ENCODE assay signal across 19 cellular contexts in the genomic region with DNA sequence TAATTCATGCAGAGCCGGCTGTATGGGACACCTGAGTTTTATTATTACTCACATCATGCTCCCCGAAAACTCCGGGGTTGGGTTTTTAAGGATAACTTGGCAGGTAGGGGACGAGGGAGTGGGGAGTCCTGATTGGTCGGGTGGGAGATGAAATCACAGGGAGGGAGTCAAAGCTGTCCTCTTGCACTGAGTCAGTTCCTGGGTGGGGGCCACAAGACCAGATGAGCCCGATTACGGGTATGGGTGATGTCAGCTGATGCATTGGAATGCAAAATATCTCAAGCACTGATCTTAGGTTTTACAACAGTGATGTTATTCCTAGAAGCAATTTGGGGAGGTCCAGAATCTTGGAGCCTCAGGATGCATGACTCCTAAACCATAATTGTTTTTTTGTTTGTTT. TPM values are rescaled to one million over a fixed set of nuclear protein-coding genes. Genes with fewer than 3 reads are reported as not detected.
DNase-seq lines count a peak whose midpoint lies in the region; ATAC-seq, FAIRE-seq and TF ChIP-seq lines count a peak whose summit lies in the region.
"Had no signal": no experiment of that assay in that cellular context is flagged by ENCODE, and none has a peak within 500 bp of the region (broad histone marks: within the 10 kb centered on the region; RNA-seq: fewer than 3 reads in every experiment).

No MANE protein-coding gene starts in this region.

- H3K9me3 Mint-ChIP-seq in stimulated activated naive B cell treated with anti-CD40 and anti-IgM and Interleukin-4, amounts not matched to agents 10 μg/mL and 1 μg/mL and 100 μg/mL, for 72 hours = no peaks in the 10 kb centered on the region
- H3K9me3 Mint-ChIP-seq in CD8-positive, alpha-beta T cell = no peaks in the 10 kb centered on the region
- H3K9me3 Mint-ChIP-seq: natural killer cell had no signal

- peaks cover 4% of the 10 kb centered on the region; the same call in 1 of the 2 replicates for H3K27me3 ChIP-seq in MG63
- H3K27me3 ChIP-seq in HepG2 (ENCODE audit: control insufficient read depth in 1 of 2, insufficient read depth in 2 of 2, low read length in 2 of 2) = no peaks in the 10 kb centered on the region
- H3K27me3 ChIP-seq in CD8-positive, alpha-beta T cell (ENCODE audit: insufficient read depth, low read length) = no peaks in the 10 kb centered on the region
- H3K27me3 ChIP-seq: body of pancreas, uterus had no signal

- TF ChIP-seq CTCF in epithelial cell of esophagus (IDR thresholded peaks at IDR 0.05; ENCODE audit: insufficient read depth, low read depth, low read length, missing control alignments) (no peak), HepG2 (CRISPR knock-in tag; IDR thresholded peaks at IDR 0.05) (no peak)
- TF ChIP-seq CTCF in CD8-positive, alpha-beta T cell (IDR thresholded peaks at IDR 0.05) = no peak

- no peaks in the 10 kb centered on the region for H4K20me1 ChIP-seq in HepG2 (ENCODE audit: insufficient read depth, low read length)

- TF ChIP-seq EP300 in HepG2 (IDR thresholded peaks at IDR 0.05; ENCODE audit: low read depth in 2 of 2, low read length in 2 of 2) (no peak), HepG2 (CRISPR knock-in tag; IDR thresholded peaks at IDR 0.05; ENCODE audit: borderline replicate concordance) (no peak)

- no peaks in the 10 kb centered on the region for H3K36me3 ChIP-seq in MG63
- H3K36me3 ChIP-seq in HepG2 (replicated peaks in 1 of 2; ENCODE audit: control insufficient read depth in 1 of 2, insufficient read depth in 2 of 2, low read length in 2 of 2) = no peaks in the 10 kb centered on the region
- no peaks in the 10 kb centered on the region for H3K36me3 ChIP-seq in CD8-positive, alpha-beta T cell (ENCODE audit: insufficient read depth, low read length)
- H3K36me3 ChIP-seq: uterus had no signal

- H3K4me1 Mint-ChIP-seq in stimulated activated naive B cell treated with anti-CD40 and anti-IgM and Interleukin-4, amounts not matched to agents 10 μg/mL and 1 μg/mL and 100 μg/mL, for 72 hours = peaks cover 6 to 12% of the 10 kb centered on the region in 2 donors
- H3K4me1 Mint-ChIP-seq in CD8-positive, alpha-beta T cell (ENCODE audit: low read depth) = peaks cover 8% of the 10 kb centered on the region

- H3K79me2 ChIP-seq in HepG2 (ENCODE audit: insufficient read depth, low read length) = no peaks in the 10 kb centered on the region

- CTCF ChIA-PET in HepG2 (lab: Yijun Ruan, JAX; ENCODE audit: low intra/inter-chr PET ratio, low total read pairs) = no interaction called here
- CTCF ChIA-PET in CD8-positive, alpha-beta T cell (lab: Charles Lee) = no interaction called here

- TF ChIP-seq POLR2A in HepG2 (IDR thresholded peaks at IDR 0.05; ENCODE audit: insufficient read depth in 1 of 2, low read depth in 2 of 2, low read length in 2 of 2) = no peak

- H3K27me3 Mint-ChIP-seq in stimulated activated naive B cell treated with anti-CD40 and anti-IgM and Interleukin-4, amounts not matched to agents 10 μg/mL and 1 μg/mL and 100 μg/mL, for 72 hours = peaks cover 9 to 20% of the 10 kb centered on the region in 2 donors
- H3K27me3 Mint-ChIP-seq in CD8-positive, alpha-beta T cell (ENCODE audit: low read depth) = peaks cover 2% of the 10 kb centered on the region

- POLR2A ChIA-PET in HepG2 (lab: Yijun Ruan, JAX) = interaction anchor here (1.8 to 2.0 kb wide), 5 partner anchors 13 to 105 kb away, joined by 11 to 62 read pairs (median 20); a partner anchor contains a TSS
- POLR2A ChIA-PET in CD8-positive, alpha-beta T cell (lab: Charles Lee) = no interaction called here

- peaks cover 95% of the 10 kb centered on the region for H3K4me1 ChIP-seq in HepG2 (ENCODE audit: insufficient read depth, low read length)
- H3K4me1 ChIP-seq in CD8-positive, alpha-beta T cell (ENCODE audit: insufficient read depth, low read length) = peaks cover 3% of the 10 kb centered on the region
- H3K4me1 ChIP-seq: uterus had no signal

- ATAC-seq in HepG2 (no peak), GM18511 (IDR thresholded peaks at IDR 0.05; ENCODE audit: unreplicated experiment) (no peak)
- no peak for ATAC-seq in stimulated activated naive B cell treated with anti-CD40 and anti-IgM and Interleukin-4, amounts not matched to agents 10 μg/mL and 1 μg/mL and 100 μg/mL, for 72 hours (replicated peaks)
- no peak for ATAC-seq in CD8-positive, alpha-beta T cell
- ATAC-seq: body of pancreas; natural killer cell; psoas muscle; stimulated activated naive CD8-positive, alpha-beta T cell treated with anti-CD3 and anti-CD28 coated beads, Interleukin-15, amount 100 ng/mL, for 72 hours had no signal

- intact Hi-C loops in HepG2 (cut with micrococcal nuclease; ENCODE audit: unreplicated experiment) = no loop called here
- intact Hi-C loops in CD8-positive, alpha-beta T cell (cut with DNase I, micrococcal nuclease) = no loop called here

- in situ Hi-C loops in HepG2 (cut with HindIII; ENCODE audit: extremely low pct_ligation_motif_present, low pct_unique_long_range_greater_than_20kb) = no loop called here

- H3K4me2 ChIP-seq in HepG2 (ENCODE audit: low read depth, low read length) = no peak overlapping the region

- no peaks in the 10 kb centered on the region for H3K36me3 Mint-ChIP-seq in stimulated activated naive B cell treated with anti-CD40 and anti-IgM and Interleukin-4, amounts not matched to agents 10 μg/mL and 1 μg/mL and 100 μg/mL, for 72 hours
- H3K36me3 Mint-ChIP-seq in CD8-positive, alpha-beta T cell = no peaks in the 10 kb centered on the region
- H3K36me3 Mint-ChIP-seq: natural killer cell had no signal

- H3K9me3 ChIP-seq in MG63 (no peaks in the 10 kb centered on the region), HepG2 (ENCODE audit: low read length) (no peaks in the 10 kb centered on the region)
- no peaks in the 10 kb centered on the region for H3K9me3 ChIP-seq in CD8-positive, alpha-beta T cell (ENCODE audit: low read length)
- H3K9me3 ChIP-seq: body of pancreas, psoas muscle, uterus had no signal

- H3K4me3 ChIP-seq in MG63 = no peak overlapping the region
- H3K4me3 ChIP-seq in epithelial cell of esophagus (ENCODE audit: low read length) = no peak overlapping the region
- H3K4me3 ChIP-seq in HepG2 (replicated peaks in 1 of 3; ENCODE audit: insufficient read depth in 1 of 3, low read depth in 2 of 3, low read length in 3 of 3) = no peak overlapping the region
- H3K4me3 ChIP-seq in CD8-positive, alpha-beta T cell (ENCODE audit: low read depth, low read length) = no peak overlapping the region
- H3K4me3 ChIP-seq: body of pancreas, dorsolateral prefrontal cortex, psoas muscle, uterus had no signal

- peak overlapping the region; percentile 95 for H3K27ac ChIP-seq in HepG2 (ENCODE audit: extremely low read length, insufficient read depth, low read length)
- H3K27ac ChIP-seq in CD8-positive, alpha-beta T cell (ENCODE audit: low read depth, low read length) = no peak overlapping the region
- H3K27ac ChIP-seq: dorsolateral prefrontal cortex, psoas muscle, uterus had no signal

- BruUV-seq in HepG2 (replicated peaks; lab: Mats Ljungman, UMichigan) = no TSS peak

- DNase-seq in EL (peak; percentile 91), MG63 (peak; percentile 57), epithelial cell of esophagus (ENCODE audit: low read depth) (peak; percentile 32), HepG2 (ENCODE audit: low spot score) (no peak), NCI-H774 (lab: John Stamatoyannopoulos, UW) (no peak)
- DNase-seq in stimulated activated naive B cell treated with anti-CD40 and anti-IgM and Interleukin-4, amounts not matched to agents 10 μg/mL and 1 μg/mL and 100 μg/mL, for 72 hours = no peak
- DNase-seq in CD8-positive, alpha-beta T cell = no peak
- DNase-seq: activated CD4-positive, CD25-positive, alpha-beta regulatory T cell treated with anti-CD3 and anti-CD28 coated beads, Interleukin-2, amount 50 U/mL, for 72 hours; AML-193; body of pancreas; dorsolateral prefrontal cortex; natural killer cell; psoas muscle; stimulated activated naive CD8-positive, alpha-beta T cell treated with anti-CD3 and anti-CD28 coated beads, Interleukin-15, amount 100 ng/mL, for 72 hours; T-helper 2 cell; uterus had no signal

- no peak for FAIRE-seq in HepG2 (lab: Jason Lieb, UNC)
- FAIRE-seq: D721Med, GM18507 had no signal

- H2AFZ ChIP-seq in HepG2 (ENCODE audit: low read length) = no peak overlapping the region

- no peak overlapping the region for H3K27ac Mint-ChIP-seq in stimulated activated naive B cell treated with anti-CD40 and anti-IgM and Interleukin-4, amounts not matched to agents 10 μg/mL and 1 μg/mL and 100 μg/mL, for 72 hours
- H3K27ac Mint-ChIP-seq in CD8-positive, alpha-beta T cell = no peak overlapping the region
- H3K27ac Mint-ChIP-seq: natural killer cell; stimulated activated naive CD8-positive, alpha-beta T cell treated with anti-CD3 and anti-CD28 coated beads, Interleukin-15, amount 100 ng/mL, for 72 hours had no signal

- no peak for TF ChIP-seq RAD21 in HepG2 (CRISPR knock-in tag; IDR thresholded peaks at IDR 0.05)

- no peak overlapping the region for H3K4me3 Mint-ChIP-seq in stimulated activated naive B cell treated with anti-CD40 and anti-IgM and Interleukin-4, amounts not matched to agents 10 μg/mL and 1 μg/mL and 100 μg/mL, for 72 hours
- H3K4me3 Mint-ChIP-seq in CD8-positive, alpha-beta T cell = no peak overlapping the region
- H3K4me3 Mint-ChIP-seq: natural killer cell; stimulated activated naive CD8-positive, alpha-beta T cell treated with anti-CD3 and anti-CD28 coated beads, Interleukin-15, amount 100 ng/mL, for 72 hours had no signal

- H3K9ac ChIP-seq in HepG2 (ENCODE audit: insufficient read depth, low read depth, low read length) = peak overlapping the region; percentile 65; the same call in 1 of the 2 replicates

- 94% methylated on average over 7 of the region's 7 CpGs for WGBS in HepG2 (ENCODE audit: low lambda C conversion rate)

RNA-seq across cellular contexts. Expression of a gene that starts 18.6 kb away (rescaled TPM):
- total RNA-seq in MG63 (2014; rRNA removed; shearing (Covaris generic); ENCODE audit: low replicate concordance) = 15.2 and 18.3 TPM in 2 replicates
- 47.5 and 47.8 TPM in 2 replicates for total RNA-seq in HepG2 (2016; rRNA removed; fragmentation: Illumina TruSeq; extraction: Trizol)
- total RNA-seq in HepG2 (2016; cell fraction: cytosol; rRNA removed; fragmentation: Illumina TruSeq; extraction: Trizol; ENCODE audit: low read depth) = 17.3 and 20.1 TPM in 2 replicates
- 44.5 and 51.8 TPM in 2 replicates for total RNA-seq in HepG2 (2016; cell fraction: insoluble cytoplasmic fraction; rRNA removed; fragmentation: Illumina TruSeq; extraction: Trizol)
- 19.7 and 24.1 TPM in 2 replicates for total RNA-seq in HepG2 (2016; cell fraction: membrane; rRNA removed; fragmentation: Illumina TruSeq; extraction: Trizol)
- total RNA-seq in HepG2 (2016; cell fraction: nucleus; rRNA removed; fragmentation: Illumina TruSeq; extraction: Trizol) = 55.8 and 65.6 TPM in 2 replicates
- 32.8 and 37.8 TPM in 2 replicates for polyA plus RNA-seq in HepG2 (2011; rRNA removed)
- polyA plus RNA-seq in HepG2 (2011; cell fraction: cytosol; rRNA removed) = 20.8 and 21.9 TPM in 2 replicates
- polyA plus RNA-seq in HepG2 (2011; cell fraction: nucleus; rRNA removed) = 65.3 and 69.9 TPM in 2 replicates
- polyA plus RNA-seq in HepG2 (2012) = 20.1 and 22.7 TPM in 2 replicates
- 15.4 and 15.5 TPM in 2 replicates for polyA plus RNA-seq in HepG2 (2016; cell fraction: cytosol; fragmentation: Illumina TruSeq; extraction: Trizol; ENCODE audit: low read depth)
- polyA plus RNA-seq in HepG2 (2016; cell fraction: insoluble cytoplasmic fraction; fragmentation: Illumina TruSeq; extraction: Trizol; ENCODE audit: low read depth) = 33.1 and 38.8 TPM in 2 replicates
- polyA plus RNA-seq in HepG2 (2016; cell fraction: membrane; fragmentation: Illumina TruSeq; extraction: Trizol; ENCODE audit: low read depth) = 11.9 and 12.6 TPM in 2 replicates
- polyA plus RNA-seq in HepG2 (2016; cell fraction: nucleus; fragmentation: Illumina TruSeq; extraction: Trizol; ENCODE audit: insufficient read depth, low read depth) = 54.6 and 64.4 TPM in 2 replicates
- polyA minus RNA-seq in HepG2 (2011; rRNA and poly(A)+ RNA removed; ENCODE audit: low replicate concordance) = 9.0 and 51.6 TPM in 2 replicates
- polyA minus RNA-seq in HepG2 (2011; cell fraction: cytosol; rRNA and poly(A)+ RNA removed) = 18.4 and 20.6 TPM in 2 replicates
- 168 and 170 TPM in 2 replicates for polyA minus RNA-seq in HepG2 (2011; cell fraction: nucleus; rRNA and poly(A)+ RNA removed)
- 10 to 100 TPM; 45.9 to 47.6 TPM for total RNA-seq in CD8-positive, alpha-beta T cell

RNA-seq across cellular contexts. Expression of a gene that starts 28.0 kb away (rescaled TPM):
- 4.2 and 14.0 TPM in 2 replicates for total RNA-seq in MG63 (2014; rRNA removed; shearing (Covaris generic); ENCODE audit: low replicate concordance)
- total RNA-seq in HepG2 (2016; rRNA removed; fragmentation: Illumina TruSeq; extraction: Trizol) = 22.5 and 51.1 TPM in 2 replicates
- 19.7 and 21.5 TPM in 2 replicates for total RNA-seq in HepG2 (2016; cell fraction: cytosol; rRNA removed; fragmentation: Illumina TruSeq; extraction: Trizol; ENCODE audit: low read depth)
- total RNA-seq in HepG2 (2016; cell fraction: insoluble cytoplasmic fraction; rRNA removed; fragmentation: Illumina TruSeq; extraction: Trizol) = 23.8 and 44.2 TPM in 2 replicates
- total RNA-seq in HepG2 (2016; cell fraction: membrane; rRNA removed; fragmentation: Illumina TruSeq; extraction: Trizol) = 31.3 and 31.8 TPM in 2 replicates
- 20.6 and 22.5 TPM in 2 replicates for total RNA-seq in HepG2 (2016; cell fraction: nucleus; rRNA removed; fragmentation: Illumina TruSeq; extraction: Trizol)
- polyA plus RNA-seq in HepG2 (2011; rRNA removed) = 19.6 and 19.9 TPM in 2 replicates
- 13.8 and 15.3 TPM in 2 replicates for polyA plus RNA-seq in HepG2 (2011; cell fraction: cytosol; rRNA removed)
- polyA plus RNA-seq in HepG2 (2011; cell fraction: nucleus; rRNA removed) = 14.3 and 16.7 TPM in 2 replicates
- polyA plus RNA-seq in HepG2 (2012) = 19.1 and 23.4 TPM in 2 replicates
- 5.3 and 5.9 TPM in 2 replicates for polyA plus RNA-seq in HepG2 (2016; cell fraction: cytosol; fragmentation: Illumina TruSeq; extraction: Trizol; ENCODE audit: low read depth)
- 38.7 and 39.7 TPM in 2 replicates for polyA plus RNA-seq in HepG2 (2016; cell fraction: insoluble cytoplasmic fraction; fragmentation: Illumina TruSeq; extraction: Trizol; ENCODE audit: low read depth)
- polyA plus RNA-seq in HepG2 (2016; cell fraction: membrane; fragmentation: Illumina TruSeq; extraction: Trizol; ENCODE audit: low read depth) = 10.5 and 13.7 TPM in 2 replicates
- polyA plus RNA-seq in HepG2 (2016; cell fraction: nucleus; fragmentation: Illumina TruSeq; extraction: Trizol; ENCODE audit: insufficient read depth, low read depth) = 32.3 and 39.0 TPM in 2 replicates
- polyA minus RNA-seq in HepG2 (2011; rRNA and poly(A)+ RNA removed; ENCODE audit: low replicate concordance) = 8.8 and 61.2 TPM in 2 replicates
- 24.5 and 28.9 TPM in 2 replicates for polyA minus RNA-seq in HepG2 (2011; cell fraction: cytosol; rRNA and poly(A)+ RNA removed)
- polyA minus RNA-seq in HepG2 (2011; cell fraction: nucleus; rRNA and poly(A)+ RNA removed) = 27.6 and 30.8 TPM in 2 replicates
- 10 to 100 TPM; 37.7 to 40.5 TPM for total RNA-seq in CD8-positive, alpha-beta T cell

Comparison
In these comparisons a context has a peak if more than half of its experiments do, and no peak if none do; other contexts are left out.
1. DNase-seq: peak in EL (single experiment), MG63 (single experiment) and epithelial cell of esophagus (single experiment); none in HepG2 (single experiment), stimulated activated naive B cell treated with anti-CD40 and anti-IgM and Interleukin-4, amounts not matched to agents 10 μg/mL and 1 μg/mL and 100 μg/mL, for 72 hours (single experiment), CD8-positive, alpha-beta T cell (0 of 7) and NCI-H774 (single experiment).